ENCODE assay signal across 28 cellular contexts in the genomic region with DNA sequence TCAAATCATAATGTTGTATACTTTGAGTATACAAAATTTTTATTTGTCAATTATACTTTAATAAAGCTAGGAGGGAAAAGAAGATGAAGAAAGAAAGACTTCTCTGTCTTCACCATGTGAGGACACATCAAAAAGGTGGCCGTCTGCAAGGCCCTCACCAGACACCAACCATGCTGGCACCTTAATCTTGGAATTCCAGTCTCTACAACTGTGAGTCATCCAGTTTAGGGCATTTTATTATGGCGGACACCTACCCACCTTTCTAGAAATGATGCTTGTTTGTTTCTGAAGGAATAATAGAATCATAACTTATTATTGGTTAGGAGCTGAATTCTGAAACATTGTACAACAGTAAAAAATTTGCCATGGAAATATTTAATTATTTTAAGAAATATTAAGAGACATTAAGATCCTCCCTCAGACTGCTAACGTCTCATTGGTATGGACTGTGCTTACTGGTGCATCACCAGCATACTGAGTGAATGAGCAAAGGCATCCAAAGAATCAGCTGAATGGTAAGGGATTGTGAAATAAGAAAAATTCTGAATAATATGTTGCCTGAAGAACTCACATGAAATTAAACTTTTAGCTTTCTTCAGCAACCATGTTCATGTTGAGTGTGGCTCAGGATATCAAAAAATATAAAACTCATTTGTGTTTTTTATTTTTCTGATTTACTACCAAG.
A peak's percentile ranks its signal among the peaks of the same experiment; 100 is the strongest.
DNase-seq lines count a peak whose midpoint lies in the region; ATAC-seq, FAIRE-seq and TF ChIP-seq lines count a peak whose summit lies in the region.
"Had no signal": no experiment of that assay in that cellular context is flagged by ENCODE, and none has a peak within 500 bp of the region (broad histone marks: within the 10 kb centered on the region; RNA-seq: fewer than 3 reads in every experiment).

No MANE protein-coding gene starts in this region.

- RAD21 ChIA-PET in GM12878 (lab: Charles Lee; ENCODE audit: unreplicated experiment): no interaction called here

- in situ Hi-C loops in GM12878 (cut with MboI): no loop called here

- TF ChIP-seq CTCF in HFFc6 (IDR thresholded peaks at IDR 0.05) (no peak), GM12878 (IDR thresholded peaks at IDR 0.05 in 2 of 3, conservative IDR thresholded peaks at IDR 0.05 in 1 of 3; ENCODE audit: control insufficient read depth in 2 of 3, extremely low read depth in 1 of 3, insufficient read depth in 1 of 3, low read depth in 3 of 3, low read length in 3 of 3) (no peak), fibroblast of pulmonary artery (IDR thresholded peaks at IDR 0.05; ENCODE audit: low read length, missing control alignments) (no peak)
- TF ChIP-seq CTCF in activated CD8-positive, alpha-beta T cell treated with anti-CD3 and anti-CD28 coated beads for 36 hours (IDR thresholded peaks at IDR 0.05): no peak

- no peaks in the 10 kb centered on the region for H3K27me3 ChIP-seq in GM12878 (replicated peaks in 1 of 2; ENCODE audit: control insufficient read depth in 2 of 2, insufficient read depth in 2 of 2, low read length in 1 of 2)
- H3K27me3 ChIP-seq in trophoblast cell (ENCODE audit: insufficient read depth, low read length): no peaks in the 10 kb centered on the region
- H3K27me3 ChIP-seq: cardiac muscle cell, heart right ventricle, MG63, SJSA1 had no signal

- no peak for TF ChIP-seq EP300 in GM12878 (IDR thresholded peaks at IDR 0.05; ENCODE audit: borderline replicate concordance in 1 of 2, control insufficient read depth in 1 of 2, low read depth in 2 of 2, low read length in 2 of 2)

- H3K4me2 ChIP-seq in GM12878 (ENCODE audit: control insufficient read depth, insufficient read depth) (no peak overlapping the region), trophoblast cell (ENCODE audit: low read length) (no peak overlapping the region)

- no peak overlapping the region for H3K18ac ChIP-seq in trophoblast cell (ENCODE audit: low read length)

- no peak overlapping the region for H3K23ac ChIP-seq in trophoblast cell (ENCODE audit: low read length)

- peaks cover 10% of the 10 kb centered on the region for H3K79me1 ChIP-seq in trophoblast cell (ENCODE audit: low read length)

- no peak overlapping the region for H2BK120ac ChIP-seq in trophoblast cell (ENCODE audit: insufficient read depth, low read length, poor library complexity)

- no peak overlapping the region for H2AFZ ChIP-seq in GM12878 (ENCODE audit: control insufficient read depth, low read depth, low read length)
- no peak overlapping the region for H2AFZ ChIP-seq in trophoblast cell (ENCODE audit: insufficient read depth, low read length, poor library complexity)

- WGBS in GM12878 (ENCODE audit: insufficient coverage, insufficient replicate concordance, low lambda C conversion rate, missing lambda C conversion rate): 29% methylated on average over 3 of the region's 3 CpGs
- WGBS in trophoblast cell (ENCODE audit: extremely low coverage, insufficient coverage, insufficient read length): no CpG with 5 or more reads among the region's 3 CpGs

- H3K27me3 Mint-ChIP-seq in HFFc6 (ENCODE audit: insufficient read depth) (peaks cover 2% of the 10 kb centered on the region; the same call in 1 of the 2 replicates), immature natural killer cell (ENCODE audit: low read depth in 3 of 3) (no peaks in the 10 kb centered on the region)
- peaks cover 7% of the 10 kb centered on the region for H3K27me3 Mint-ChIP-seq in activated CD8-positive, alpha-beta T cell treated with anti-CD3 and anti-CD28 coated beads for 36 hours
- H3K27me3 Mint-ChIP-seq: CD4-positive, alpha-beta T cell had no signal

- FAIRE-seq in GM12878 (lab: Jason Lieb, UNC): no peak
- FAIRE-seq: D721Med, endometrium had no signal

- no peaks in the 10 kb centered on the region for H3K36me3 Mint-ChIP-seq in HFFc6 (ENCODE audit: low read depth)
- no peaks in the 10 kb centered on the region for H3K36me3 Mint-ChIP-seq in activated CD8-positive, alpha-beta T cell treated with anti-CD3 and anti-CD28 coated beads for 36 hours (ENCODE audit: low read depth)
- no peaks in the 10 kb centered on the region for H3K36me3 Mint-ChIP-seq in immature natural killer cell
- H3K36me3 Mint-ChIP-seq: stimulated activated naive B cell treated with anti-CD40 and anti-IgM and Interleukin-4, amounts not matched to agents 10 μg/mL and 1 μg/mL and 100 μg/mL, for 72 hours had no signal

- intact Hi-C loops in GM12878 (cut with micrococcal nuclease; ENCODE audit: unreplicated experiment): no loop called here
- intact Hi-C loops in activated CD8-positive, alpha-beta T cell treated with anti-CD3 and anti-CD28 coated beads for 36 hours (cut with micrococcal nuclease): no loop called here

- no TSS peak for BruUV-seq in GM12878 (replicated peaks; lab: Mats Ljungman, UMichigan)

- H3K36me3 ChIP-seq in GM12878 (ENCODE audit: control insufficient read depth in 2 of 2, insufficient read depth in 2 of 2, low read length in 1 of 2): no peaks in the 10 kb centered on the region
- H3K36me3 ChIP-seq in trophoblast cell (ENCODE audit: control insufficient read depth in 1 of 2, insufficient read depth in 2 of 2, low read length in 2 of 2): no peaks in the 10 kb centered on the region
- H3K36me3 ChIP-seq: cardiac muscle cell, heart right ventricle, MG63, SJSA1 had no signal

- H3K4me1 Mint-ChIP-seq in HFFc6 (ENCODE audit: low read depth) (peaks cover 15% of the 10 kb centered on the region), immature natural killer cell (no peaks in the 10 kb centered on the region)
- H3K4me1 Mint-ChIP-seq in activated CD8-positive, alpha-beta T cell treated with anti-CD3 and anti-CD28 coated beads for 36 hours (ENCODE audit: low read depth): peaks cover 5% of the 10 kb centered on the region
- H3K4me1 Mint-ChIP-seq: activated CD4-positive, alpha-beta T cell treated with anti-CD3 and anti-CD28 coated beads, Interleukin-2, amount 10 ng/mL, durations not matched to agents 24 days and 14 days had no signal

- no peak overlapping the region for H4K12ac ChIP-seq in trophoblast cell (ENCODE audit: low read depth, low read length)

- H3K4me1 ChIP-seq in GM12878 (ENCODE audit: control insufficient read depth, insufficient read depth, low read length): no peaks in the 10 kb centered on the region
- peaks cover 3 to 8% of the 10 kb centered on the region in 2 experiments for H3K4me1 ChIP-seq in trophoblast cell (ENCODE audit: control insufficient read depth in 1 of 2, insufficient read depth in 2 of 2, low read length in 2 of 2)
- H3K4me1 ChIP-seq: heart right ventricle had no signal

- H4K91ac ChIP-seq in trophoblast cell (ENCODE audit: low read depth, low read length): no peak overlapping the region

- no peak for TF ChIP-seq POLR2A in GM12878 (IDR thresholded peaks at IDR 0.05; ENCODE audit: low read depth, low read length)

- H3K27ac ChIP-seq in GM12878 (ENCODE audit: control insufficient read depth, insufficient read depth) (no peak overlapping the region), trophoblast cell (ENCODE audit: low read depth, low read length) (no peak overlapping the region)
- H3K27ac ChIP-seq: cardiac muscle cell, heart right ventricle, SJSA1 had no signal

- ATAC-seq in GM12878: no peak
- no peak for ATAC-seq in activated CD8-positive, alpha-beta T cell treated with anti-CD3 and anti-CD28 coated beads for 36 hours
- ATAC-seq: activated T-cell treated with anti-CD3 and anti-CD28 coated beads, Interleukin-2, amount 50 U/mL, for 4 hours; heart right ventricle; left lobe of liver; stimulated activated naive B cell treated with anti-CD40 and anti-IgM and Interleukin-4, amounts not matched to agents 10 μg/mL and 1 μg/mL and 100 μg/mL, for 72 hours had no signal

- H3K4me3 Mint-ChIP-seq in HFFc6 (no peak overlapping the region), immature natural killer cell (no peak overlapping the region)
- H3K4me3 Mint-ChIP-seq in activated CD8-positive, alpha-beta T cell treated with anti-CD3 and anti-CD28 coated beads for 36 hours: no peak overlapping the region
- H3K4me3 Mint-ChIP-seq: activated CD4-positive, alpha-beta T cell treated with anti-CD3 and anti-CD28 coated beads, Interleukin-2, amount 10 ng/mL, durations not matched to agents 24 days and 14 days; activated T-cell treated with anti-CD3 and anti-CD28 coated beads, Interleukin-2, amount 50 U/mL, for 4 hours; CD4-positive, alpha-beta T cell; stimulated activated naive B cell treated with anti-CD40 and anti-IgM and Interleukin-4, amounts not matched to agents 10 μg/mL and 1 μg/mL and 100 μg/mL, for 72 hours had no signal

- H2BK5ac ChIP-seq in trophoblast cell (ENCODE audit: low read depth, low read length, poor library complexity): no peak overlapping the region

- no peak overlapping the region for H3K4ac ChIP-seq in trophoblast cell (ENCODE audit: low read depth, low read length)

- DNase-seq in HFFc6 (peak; percentile 11), GM12878 (ENCODE audit: low read depth, low spot score) (no peak), fibroblast of pulmonary artery (ENCODE audit: low read depth) (peak; percentile 51), trophoblast cell (peak; percentile 74 to 93), AML-193 (lab: John Stamatoyannopoulos, UW) (no peak), immature natural killer cell (no peak), C1 segment of cervical spinal cord (lab: John Stamatoyannopoulos, UW) (no peak)
- DNase-seq in activated CD8-positive, alpha-beta T cell treated with anti-CD3 and anti-CD28 coated beads for 36 hours: no peak
- DNase-seq: activated CD4-positive, alpha-beta T cell treated with anti-CD3 and anti-CD28 coated beads, Interleukin-2, amount 10 ng/mL, durations not matched to agents 24 days and 14 days; activated gamma-delta T cell treated with Interleukin-2 at 50 U/mL for 16 hours; activated T-cell treated with anti-CD3 and anti-CD28 coated beads, Interleukin-2, amount 50 U/mL, for 4 hours; CD4-positive, alpha-beta T cell; dermis blood vessel endothelial cell; heart right ventricle; MG63; NCI-H1417 treated with DMSO at 0.1 percent for 48 hours; NCI-H2081; NCI-H446 treated with DMSO at 0.1 percent for 48 hours; NCI-H82; RPMI8226; stimulated activated CD4-positive, alpha-beta T cell treated with anti-CD3 and anti-CD28 coated beads, Interleukin-15, amount 100 ng/mL, for 24 hours; stimulated activated naive B cell treated with anti-CD40 and anti-IgM and Interleukin-4, amounts not matched to agents 10 μg/mL and 1 μg/mL and 100 μg/mL, for 72 hours had no signal

- POLR2A ChIA-PET in GM12878 (lab: Charles Lee): no interaction called here
- POLR2A ChIA-PET in activated CD8-positive, alpha-beta T cell treated with anti-CD3 and anti-CD28 coated beads for 36 hours (lab: Charles Lee): no interaction called here

- H3K79me2 ChIP-seq in GM12878 (ENCODE audit: control insufficient read depth, insufficient read depth, low read length): no peaks in the 10 kb centered on the region
- H3K79me2 ChIP-seq in trophoblast cell (ENCODE audit: control insufficient read depth, insufficient read depth, low read length, poor library complexity): no peaks in the 10 kb centered on the region

- H3K27ac Mint-ChIP-seq in HFFc6: no peak overlapping the region
- H3K27ac Mint-ChIP-seq in activated CD8-positive, alpha-beta T cell treated with anti-CD3 and anti-CD28 coated beads for 36 hours: no peak overlapping the region
- no peak overlapping the region for H3K27ac Mint-ChIP-seq in immature natural killer cell
- H3K27ac Mint-ChIP-seq: activated CD4-positive, alpha-beta T cell treated with anti-CD3 and anti-CD28 coated beads, Interleukin-2, amount 10 ng/mL, durations not matched to agents 24 days and 14 days; CD4-positive, alpha-beta T cell; progenitor cell of endocrine pancreas; stimulated activated naive B cell treated with anti-CD40 and anti-IgM and Interleukin-4, amounts not matched to agents 10 μg/mL and 1 μg/mL and 100 μg/mL, for 72 hours had no signal

- H3K4me3 ChIP-seq in GM12878 (no peak overlapping the region), fibroblast of pulmonary artery (replicated peaks; ENCODE audit: low read depth, low read length) (no peak overlapping the region), trophoblast cell (ENCODE audit: low read depth, low read length) (no peak overlapping the region)
- H3K4me3 ChIP-seq: cardiac muscle cell, heart right ventricle, MG63, SJSA1 had no signal

- SMC1A ChIA-PET in GM12878 (lab: Charles Lee; ENCODE audit: uncharacterized antibody, unreplicated experiment): interaction anchor here (1.1 kb wide), 1 partner anchor 476 kb away, joined by 3 read pairs; no protein-coding TSS in a partner anchor

- CTCF ChIA-PET in GM12878 (lab: Yijun Ruan, JAX): interaction anchor here (1.0 kb wide), 1 partner anchor 155 kb away, joined by 3 read pairs; no protein-coding TSS in a partner anchor
- CTCF ChIA-PET in activated CD8-positive, alpha-beta T cell treated with anti-CD3 and anti-CD28 coated beads for 36 hours (lab: Charles Lee): no interaction called here

- no peak overlapping the region for H2BK12ac ChIP-seq in trophoblast cell (ENCODE audit: low read length)

- H3K9me3 Mint-ChIP-seq in HFFc6 (no peaks in the 10 kb centered on the region; the same call in 1 of the 2 replicates), immature natural killer cell (peaks cover 1 to 23% (median 5%) of the 10 kb centered on the region in 6 donors)
- peaks cover 2% of the 10 kb centered on the region for H3K9me3 Mint-ChIP-seq in activated CD8-positive, alpha-beta T cell treated with anti-CD3 and anti-CD28 coated beads for 36 hours
- H3K9me3 Mint-ChIP-seq: activated CD4-positive, alpha-beta T cell treated with anti-CD3 and anti-CD28 coated beads, Interleukin-2, amount 10 ng/mL, durations not matched to agents 24 days and 14 days; activated T-cell treated with anti-CD3 and anti-CD28 coated beads, Interleukin-2, amount 50 U/mL, for 4 hours; CD4-positive, alpha-beta T cell; stimulated activated naive B cell treated with anti-CD40 and anti-IgM and Interleukin-4, amounts not matched to agents 10 μg/mL and 1 μg/mL and 100 μg/mL, for 72 hours had no signal

- H4K20me1 ChIP-seq in GM12878 (ENCODE audit: control insufficient read depth, insufficient read depth): no peaks in the 10 kb centered on the region

- no peak for TF ChIP-seq RAD21 in GM12878 (IDR thresholded peaks at IDR 0.05; ENCODE audit: insufficient read depth, low read depth, low read length)

- H3K9ac ChIP-seq in GM12878 (ENCODE audit: control insufficient read depth, insufficient read depth, low read length): no peak overlapping the region
- H3K9ac ChIP-seq in trophoblast cell (ENCODE audit: low read length): no peak overlapping the region

- H3K9me3 ChIP-seq in GM12878 (replicated peaks; ENCODE audit: control insufficient read depth, insufficient read depth, low read length): no peaks in the 10 kb centered on the region
- no peaks in the 10 kb centered on the region for H3K9me3 ChIP-seq in trophoblast cell (ENCODE audit: insufficient read depth, low read depth, low read length)
- H3K9me3 ChIP-seq: heart right ventricle, MG63, SJSA1 had no signal

- no peak overlapping the region for H3K14ac ChIP-seq in trophoblast cell (ENCODE audit: low read length)

- no peak overlapping the region for H2AK5ac ChIP-seq in trophoblast cell (ENCODE audit: low read length)

- no peak overlapping the region for H4K8ac ChIP-seq in trophoblast cell (ENCODE audit: low read depth, low read length)

Comparison
In these comparisons a context has a peak if more than half of its experiments do, and no peak if none do; other contexts are left out.
1. DNase-seq: peak in HFFc6 (single experiment), fibroblast of pulmonary artery (single experiment) and trophoblast cell (2 of 2); none in GM12878 (single experiment), activated CD8-positive, alpha-beta T cell treated with anti-CD3 and anti-CD28 coated beads for 36 hours (single experiment), AML-193 (0 of 2), immature natural killer cell (0 of 3) and C1 segment of cervical spinal cord (0 of 14).